16 cellular contexts compared by ENCODE assay signal in genomic region chr1:36284061-36284460, GRCh38. TPM values are rescaled to one million over a fixed set of nuclear protein-coding genes. Genes with fewer than 3 reads are reported as not detected.
A peak's percentile ranks its signal among the peaks of the same experiment; 100 is the strongest.
DNase-seq lines count a peak whose midpoint lies in the region; ATAC-seq and TF ChIP-seq lines count a peak whose summit lies in the region.
"Had no signal": no experiment of that assay in that cellular context is flagged by ENCODE, and none has a peak within 500 bp of the region (broad histone marks: within the 10 kb centered on the region; RNA-seq: fewer than 3 reads in every experiment).

No MANE protein-coding gene starts in this region.

- DNase-seq in GM23338 (ENCODE audit: low spot score) (no peak), mesothelial cell of epicardium (ENCODE audit: low spot score in 2 of 2, unreplicated experiment in 2 of 2) (no peak), NOMO-1 (lab: John Stamatoyannopoulos, UW; ENCODE audit: unreplicated experiment in 2 of 2) (no peak), sciatic nerve (ENCODE audit: low spot score) (no peak), HCEC 1CT (no peak), spleen (no peak)
- DNase-seq in activated naive CD8-positive, alpha-beta T cell treated with anti-CD3 and anti-CD28 coated beads, Interleukin-2, amount 50 U/mL, for 24 hours = no peak
- DNase-seq: activated naive CD4-positive, alpha-beta T cell treated with Interleukin-2 at 50 U/mL for 16 hours; KBM-7; NCI-H1436; NCI-H446; stimulated activated CD4-positive, alpha-beta T cell treated with anti-CD3 and anti-CD28 coated beads, Interleukin-2, amount 100 ng/mL, for 48 hours; T-helper 2 cell had no signal

- no peak overlapping the region for H3K4me2 ChIP-seq in GM23338

- H3K27ac Mint-ChIP-seq in GM23338 = no peak overlapping the region
- peak overlapping the region; percentile 80 for H3K27ac Mint-ChIP-seq in activated naive CD8-positive, alpha-beta T cell treated with anti-CD3 and anti-CD28 coated beads, Interleukin-2, amount 50 U/mL, for 24 hours
- peak overlapping the region; percentile 55 for H3K27ac Mint-ChIP-seq in mesothelial cell of epicardium

- no peaks in the 10 kb centered on the region for H3K9me2 ChIP-seq in GM23338 (ENCODE audit: insufficient read depth)

- H3K27me3 Mint-ChIP-seq in GM23338 (ENCODE audit: insufficient read depth, low read depth, poor library complexity) (peaks cover 3% of the 10 kb centered on the region), mesothelial cell of epicardium (ENCODE audit: low read depth) (no peaks in the 10 kb centered on the region)
- no peaks in the 10 kb centered on the region for H3K27me3 Mint-ChIP-seq in activated naive CD8-positive, alpha-beta T cell treated with anti-CD3 and anti-CD28 coated beads, Interleukin-2, amount 50 U/mL, for 24 hours

- no peak overlapping the region for H2AFZ ChIP-seq in GM23338

- TF ChIP-seq CTCF in 22Rv1 (IDR thresholded peaks at IDR 0.05) (no peak), GM23338 (conservative IDR thresholded peaks at IDR 0.05; ENCODE audit: low read depth in 2 of 2) (no peak), mesothelial cell of epicardium (IDR thresholded peaks at IDR 0.05; ENCODE audit: unreplicated experiment) (no peak), spleen (IDR thresholded peaks at IDR 0.05 in 8 of 11, conservative IDR thresholded peaks at IDR 0.05 in 3 of 11) (no peak)

- no peaks in the 10 kb centered on the region for H3K27me3 ChIP-seq in GM23338 (ENCODE audit: insufficient read depth)
- H3K27me3 ChIP-seq in spleen (replicated peaks in 1 of 7) = no peaks in the 10 kb centered on the region

- H3K4me3 ChIP-seq in GM23338 (no peak overlapping the region), spleen (no peak overlapping the region)
- H3K4me3 ChIP-seq: GM12878 had no signal

- H3K27ac ChIP-seq in 22Rv1 = peak overlapping the region; percentile 42
- 0 out of 2 replicates have a peak overlapping the region, but pooled peaks have one; percentile 20 for H3K27ac ChIP-seq in GM23338 (ENCODE audit: low read depth)
- H3K27ac ChIP-seq in spleen = peak overlapping the region in 4 of 8 donors; percentile 6 to 65 (median 19)

- intact Hi-C loops in sciatic nerve (cut with DNase I) (no loop called here), spleen (cut with DNase I; ENCODE audit: low total_unique reads) (loop anchor here (10.0 kb wide), 1 partner anchor 129 kb away; the partner anchor contains the start of gene MAP7D1)

- peaks cover 46% of the 10 kb centered on the region for H3K79me2 ChIP-seq in GM23338 (replicated peaks; ENCODE audit: insufficient read depth)

- H3K36me3 Mint-ChIP-seq in GM23338 (ENCODE audit: low read depth) (peaks cover 52% of the 10 kb centered on the region), mesothelial cell of epicardium (peaks cover 14% of the 10 kb centered on the region)
- H3K36me3 Mint-ChIP-seq in activated naive CD8-positive, alpha-beta T cell treated with anti-CD3 and anti-CD28 coated beads, Interleukin-2, amount 50 U/mL, for 24 hours (ENCODE audit: low read depth) = peaks cover 54% of the 10 kb centered on the region

- H3F3A ChIP-seq in GM23338 (replicated peaks; ENCODE audit: low read depth) = peaks cover 23% of the 10 kb centered on the region

- H3K4me3 Mint-ChIP-seq in GM23338 (no peak overlapping the region), mesothelial cell of epicardium (no peak overlapping the region)
- H3K4me3 Mint-ChIP-seq in activated naive CD8-positive, alpha-beta T cell treated with anti-CD3 and anti-CD28 coated beads, Interleukin-2, amount 50 U/mL, for 24 hours = no peak overlapping the region

- H3K4me1 Mint-ChIP-seq in GM23338 (no peaks in the 10 kb centered on the region; the same call in 2 of the 3 replicates), mesothelial cell of epicardium (peaks cover 9% of the 10 kb centered on the region)
- H3K4me1 Mint-ChIP-seq in activated naive CD8-positive, alpha-beta T cell treated with anti-CD3 and anti-CD28 coated beads, Interleukin-2, amount 50 U/mL, for 24 hours = peaks cover 69% of the 10 kb centered on the region

- H3K9me3 Mint-ChIP-seq in GM23338 = no peaks in the 10 kb centered on the region
- H3K9me3 Mint-ChIP-seq in activated naive CD8-positive, alpha-beta T cell treated with anti-CD3 and anti-CD28 coated beads, Interleukin-2, amount 50 U/mL, for 24 hours = no peaks in the 10 kb centered on the region
- H3K9me3 Mint-ChIP-seq in mesothelial cell of epicardium = no peaks in the 10 kb centered on the region

- H3K36me3 ChIP-seq in GM23338 (ENCODE audit: insufficient read depth) (peaks cover 33% of the 10 kb centered on the region), spleen (peaks cover 3 to 82% (median 50%) of the 10 kb centered on the region in 6 donors)

- ATAC-seq in GM23338 = no peak
- no peak for ATAC-seq in activated naive CD8-positive, alpha-beta T cell treated with anti-CD3 and anti-CD28 coated beads, Interleukin-2, amount 50 U/mL, for 24 hours
- no peak for ATAC-seq in sciatic nerve
- ATAC-seq: GM12878, Panc1 had no signal

- no peaks in the 10 kb centered on the region for H3K9me3 ChIP-seq in spleen

- H4K20me1 ChIP-seq in GM23338 (replicated peaks; ENCODE audit: insufficient read depth) = peaks cover 42% of the 10 kb centered on the region

- WGBS in spleen, 5 donors = 76 to 91% (median 79%) methylated on average over 1 of the region's 1 CpG

- H3K4me1 ChIP-seq in GM23338 (ENCODE audit: insufficient read depth) = no peaks in the 10 kb centered on the region
- peaks cover 4 to 63% (median 33%) of the 10 kb centered on the region in 6 donors for H3K4me1 ChIP-seq in spleen

- TF ChIP-seq POLR2A in spleen (IDR thresholded peaks at IDR 0.05) = no peak

TF ChIP-seq in GM23338, 12 proteins besides CTCF, POLR2A, EP300 and RAD21 (continues in another document):
- TF ChIP-seq EZH2 (IDR thresholded peaks at IDR 0.05; ENCODE audit: low read depth, unreplicated experiment) (no peak), EZH2phosphoT487 (IDR thresholded peaks at IDR 0.05; ENCODE audit: unreplicated experiment) (no peak), ZNF114 (CRISPR knock-in tag; IDR thresholded peaks at IDR 0.05) (no peak), NANOG (IDR thresholded peaks at IDR 0.05; ENCODE audit: borderline replicate concordance) (no peak), ETS1 (IDR thresholded peaks at IDR 0.05) (no peak), CREB1 (CRISPR knock-in tag; IDR thresholded peaks at IDR 0.05; ENCODE audit: low read depth) (no peak), STAT1 (IDR thresholded peaks at IDR 0.05; ENCODE audit: unreplicated experiment) (no peak)

RNA-seq across cellular contexts. Expression of gene SH3D21, which starts 22.1 kb away (rescaled TPM):
- 4.4 and 6.3 TPM in 2 replicates for total RNA-seq in GM23338 (2014; rRNA removed; shearing (Covaris generic))
- 3.1 and 3.7 TPM in 2 replicates for polyA plus RNA-seq in GM23338 (2016; fragmentation: Nextera tagmentation; extraction: Ambion mirVana)
- total RNA-seq in mesothelial cell of epicardium = 44.3 to 47.1 TPM (median 47.0 TPM) in 3 replicates
- total RNA-seq in sciatic nerve = 9.8 TPM
- total RNA-seq in spleen = 1 to 10 TPM; 1.7 to 9.4 (median 7.2) TPM
- polyA plus RNA-seq in spleen = 1 to 10 TPM; 1.7 to 5.1 (median 1.9) TPM

RNA-seq across cellular contexts. Expression of gene EVA1B, which starts 39.4 kb away (rescaled TPM):
- 27.1 and 27.3 TPM in 2 replicates for total RNA-seq in GM23338 (2014; rRNA removed; shearing (Covaris generic))
- polyA plus RNA-seq in GM23338 (2016; fragmentation: Nextera tagmentation; extraction: Ambion mirVana) (9.2 and 11.5 TPM in 2 replicates), spleen (10 to 100 TPM; 17.2 to 45.1 (median 37.4) TPM)
- total RNA-seq in mesothelial cell of epicardium (78.1 to 80.4 TPM (median 80.4 TPM) in 3 replicates), sciatic nerve (36.4 TPM), spleen (10 to 100 TPM; 31.1 to 77.4 (median 43.7) TPM)

RNA-seq across cellular contexts. Expression of gene THRAP3, which starts 59.8 kb away (rescaled TPM):
- 127 and 145 TPM in 2 replicates for total RNA-seq in GM23338 (2014; rRNA removed; shearing (Covaris generic))
- polyA plus RNA-seq in GM23338 (2016; fragmentation: Nextera tagmentation; extraction: Ambion mirVana) (147 and 161 TPM in 2 replicates), spleen (10 to 100 TPM; 21.2 to 33.0 (median 27.0) TPM)
- total RNA-seq in mesothelial cell of epicardium (117 to 121 TPM (median 119 TPM) in 3 replicates), sciatic nerve (101 TPM), spleen (100 to 1,000 TPM in 1 of 7 donors, 10 to 100 TPM in 6; 72.8 to 109 (median 95.4) TPM)
